In genomic region chr14:101325319-101325718, GRCh38 we compare ENCODE assay signal across 22 cellular contexts.
DNase-seq lines count a peak whose midpoint lies in the region; ATAC-seq, FAIRE-seq and TF ChIP-seq lines count a peak whose summit lies in the region.
"Had no signal": no experiment of that assay in that cellular context is flagged by ENCODE, and none has a peak within 500 bp of the region (broad histone marks: within the 10 kb centered on the region; RNA-seq: fewer than 3 reads in every experiment).

No MANE protein-coding gene starts in this region.

- H3K27ac Mint-ChIP-seq in activated naive CD4-positive, alpha-beta T cell treated with anti-CD3 and anti-CD28 coated beads, Interleukin-2, amount 50 U/mL, for 24 hours, result peak overlapping the region; percentile 51
- H3K27ac Mint-ChIP-seq: B cell; CD4-positive, alpha-beta T cell; CD8-positive, alpha-beta T cell had no signal

- H3K4me3 Mint-ChIP-seq in activated naive CD4-positive, alpha-beta T cell treated with anti-CD3 and anti-CD28 coated beads, Interleukin-2, amount 50 U/mL, for 24 hours, result no peak overlapping the region
- H3K4me3 Mint-ChIP-seq: B cell; CD4-positive, alpha-beta T cell; CD8-positive, alpha-beta T cell had no signal

- H3K9ac ChIP-seq in HepG2 (ENCODE audit: insufficient read depth, low read depth, low read length), result no peak overlapping the region
- H3K9ac ChIP-seq: BLaER1 treated with 17β-estradiol and CSF1 and Interleukin-3, amounts not matched to agents 10 nM and 100 nM had no signal

- peaks cover 10% of the 10 kb centered on the region for H3K9me3 Mint-ChIP-seq in activated naive CD4-positive, alpha-beta T cell treated with anti-CD3 and anti-CD28 coated beads, Interleukin-2, amount 50 U/mL, for 24 hours

- CTCF ChIA-PET in HepG2 (lab: Yijun Ruan, JAX; ENCODE audit: low intra/inter-chr PET ratio, low total read pairs), result no interaction called here

- POLR2A ChIA-PET in HepG2 (lab: Yijun Ruan, JAX), result no interaction called here

- no peak for TF ChIP-seq EP300 in HepG2 (IDR thresholded peaks at IDR 0.05; ENCODE audit: low read depth in 2 of 2, low read length in 2 of 2)
- no peak for TF ChIP-seq EP300 in HepG2 (CRISPR knock-in tag; IDR thresholded peaks at IDR 0.05; ENCODE audit: borderline replicate concordance)
- TF ChIP-seq EP300 in upper lobe of left lung (IDR thresholded peaks at IDR 0.05), result no peak

- H3K4me1 Mint-ChIP-seq in activated naive CD4-positive, alpha-beta T cell treated with anti-CD3 and anti-CD28 coated beads, Interleukin-2, amount 50 U/mL, for 24 hours, result no peaks in the 10 kb centered on the region
- H3K4me1 Mint-ChIP-seq: B cell had no signal

- no peaks in the 10 kb centered on the region for H4K20me1 ChIP-seq in HepG2 (ENCODE audit: insufficient read depth, low read length)
- H4K20me1 ChIP-seq: BLaER1 treated with 17β-estradiol and CSF1 and Interleukin-3, amounts not matched to agents 10 nM and 100 nM had no signal

- no peak for DNase-seq in activated naive CD4-positive, alpha-beta T cell treated with anti-CD3 and anti-CD28 coated beads, Interleukin-2, amount 50 U/mL, for 16 hours
- DNase-seq in HepG2 (ENCODE audit: low spot score) (no peak), right lobe of liver (no peak), anterior cingulate cortex (lab: John Stamatoyannopoulos, UW) (no peak), upper lobe of left lung (no peak)
- DNase-seq: AML-193; Caco-2; Calu3; CD4-positive, alpha-beta T cell; CD8-positive, alpha-beta T cell; DMS79 treated with DMSO at 0.1 percent for 48 hours; GF-D8 had no signal

- WGBS in HepG2 (ENCODE audit: low lambda C conversion rate), result 2% methylated on average over 4 of the region's 4 CpGs
- WGBS in right lobe of liver (ENCODE audit: insufficient coverage, low coverage, low lambda C conversion rate, missing lambda C conversion rate), result 30% methylated on average over 4 of the region's 4 CpGs
- WGBS in upper lobe of left lung, 2 donors, result 79 to 82% methylated on average over 4 of the region's 4 CpGs

- H3K4me1 ChIP-seq in HepG2 (ENCODE audit: insufficient read depth, low read length) (peaks cover 66% of the 10 kb centered on the region), right lobe of liver (peaks cover 0 to 37% (median 17%) of the 10 kb centered on the region in 4 donors), upper lobe of left lung (no peaks in the 10 kb centered on the region)
- H3K4me1 ChIP-seq: A549; BLaER1 treated with 17β-estradiol and CSF1 and Interleukin-3, amounts not matched to agents 10 nM and 100 nM had no signal

- no peak for TF ChIP-seq RAD21 in HepG2 (CRISPR knock-in tag; IDR thresholded peaks at IDR 0.05)

- in situ Hi-C loops in HepG2 (cut with HindIII; ENCODE audit: extremely low pct_ligation_motif_present, low pct_unique_long_range_greater_than_20kb), result no loop called here

- no peaks in the 10 kb centered on the region for H3K36me3 Mint-ChIP-seq in activated naive CD4-positive, alpha-beta T cell treated with anti-CD3 and anti-CD28 coated beads, Interleukin-2, amount 50 U/mL, for 24 hours
- H3K36me3 Mint-ChIP-seq: CD8-positive, alpha-beta T cell had no signal

- no peak overlapping the region for H2AFZ ChIP-seq in HepG2 (ENCODE audit: low read length)

- peaks cover 5% of the 10 kb centered on the region for H3K27me3 Mint-ChIP-seq in activated naive CD4-positive, alpha-beta T cell treated with anti-CD3 and anti-CD28 coated beads, Interleukin-2, amount 50 U/mL, for 24 hours
- H3K27me3 Mint-ChIP-seq: B cell had no signal

- ATAC-seq in HepG2, result no peak; the same call in 2 of the 3 replicates
- peak in 3 of 4 donors; percentile 36 to 52 (median 50) for ATAC-seq in right lobe of liver
- no peak for ATAC-seq in upper lobe of left lung (ENCODE audit: low FRiP score in 2 of 2)
- ATAC-seq: A549; CD8-positive, alpha-beta T cell had no signal

- intact Hi-C loops in HepG2 (cut with micrococcal nuclease; ENCODE audit: unreplicated experiment), result no loop called here
- intact Hi-C loops in right lobe of liver (cut with DNase I), result no loop called here

- H3K79me2 ChIP-seq in HepG2 (ENCODE audit: insufficient read depth, low read length), result no peaks in the 10 kb centered on the region

- TF ChIP-seq POLR2A in HepG2 (IDR thresholded peaks at IDR 0.05; ENCODE audit: insufficient read depth in 1 of 2, low read depth in 2 of 2, low read length in 2 of 2) (no peak), right lobe of liver (IDR thresholded peaks at IDR 0.05) (no peak), upper lobe of left lung (IDR thresholded peaks at IDR 0.05) (no peak)

- H3K36me3 ChIP-seq in HepG2 (replicated peaks in 1 of 2; ENCODE audit: control insufficient read depth in 1 of 2, insufficient read depth in 2 of 2, low read length in 2 of 2) (no peaks in the 10 kb centered on the region), right lobe of liver (no peaks in the 10 kb centered on the region), upper lobe of left lung (no peaks in the 10 kb centered on the region)
- H3K36me3 ChIP-seq: BLaER1 treated with 17β-estradiol and CSF1 and Interleukin-3, amounts not matched to agents 10 nM and 100 nM had no signal

- H3K27ac ChIP-seq in HepG2 (ENCODE audit: extremely low read length, insufficient read depth, low read length) (no peak overlapping the region), right lobe of liver (no peak overlapping the region), upper lobe of left lung (no peak overlapping the region)
- H3K27ac ChIP-seq: 22Rv1; A549; BLaER1 treated with 17β-estradiol and CSF1 and Interleukin-3, amounts not matched to agents 10 nM and 100 nM; C4-2B had no signal

- H3K27me3 ChIP-seq in HepG2 (ENCODE audit: control insufficient read depth in 1 of 2, insufficient read depth in 2 of 2, low read length in 2 of 2), result no peaks in the 10 kb centered on the region; a peak in 1 of 5 replicates
- no peaks in the 10 kb centered on the region for H3K27me3 ChIP-seq in right lobe of liver
- no peaks in the 10 kb centered on the region for H3K27me3 ChIP-seq in upper lobe of left lung
- H3K27me3 ChIP-seq: BLaER1 treated with 17β-estradiol and CSF1 and Interleukin-3, amounts not matched to agents 10 nM and 100 nM had no signal

- no TSS peak for BruUV-seq in HepG2 (replicated peaks; lab: Mats Ljungman, UMichigan)

- H3K9me3 ChIP-seq in HepG2 (ENCODE audit: low read length) (peaks cover 16% of the 10 kb centered on the region), right lobe of liver (no peaks in the 10 kb centered on the region), upper lobe of left lung (peaks cover 0 to 20% (median 6%) of the 10 kb centered on the region in 4 donors)

- H3K4me3 ChIP-seq in HepG2 (replicated peaks in 1 of 3; ENCODE audit: insufficient read depth in 1 of 3, low read depth in 2 of 3, low read length in 3 of 3) (no peak overlapping the region), right lobe of liver (no peak overlapping the region), upper lobe of left lung (no peak overlapping the region)
- H3K4me3 ChIP-seq: A549; BLaER1 treated with 17β-estradiol and CSF1 and Interleukin-3, amounts not matched to agents 10 nM and 100 nM had no signal

- FAIRE-seq in HepG2 (lab: Jason Lieb, UNC), result no peak
- FAIRE-seq: A549, D721Med, G401.6, GM12891, GM19239 had no signal

- 0 out of 2 replicates have a peak overlapping the region, but pooled peaks have one; percentile 1 for H3K4me2 ChIP-seq in HepG2 (ENCODE audit: low read depth, low read length)
- H3K4me2 ChIP-seq: A549; BLaER1 treated with 17β-estradiol and CSF1 and Interleukin-3, amounts not matched to agents 10 nM and 100 nM had no signal

- TF ChIP-seq CTCF in HepG2 (CRISPR knock-in tag; IDR thresholded peaks at IDR 0.05) (no peak), right lobe of liver (IDR thresholded peaks at IDR 0.05) (no peak), upper lobe of left lung (IDR thresholded peaks at IDR 0.05) (no peak)

TF ChIP-seq in HepG2, 621 proteins besides CTCF, POLR2A, EP300 and RAD21 (continues in another document):
- TF ChIP-seq ARID5B (CRISPR knock-in tag; IDR thresholded peaks at IDR 0.05), result peak; percentile 45; the same call in 1 of the 2 replicates
- TF ChIP-seq ZNF446 (CRISPR knock-in tag; IDR thresholded peaks at IDR 0.05), result no peak
- no peak for TF ChIP-seq ELF4 (CRISPR knock-in tag; IDR thresholded peaks at IDR 0.05; ENCODE audit: borderline replicate concordance)
- TF ChIP-seq RCOR2 (CRISPR knock-in tag; IDR thresholded peaks at IDR 0.05), result no peak
- TF ChIP-seq MTF2 (CRISPR knock-in tag; IDR thresholded peaks at IDR 0.05; ENCODE audit: borderline replicate concordance), result no peak
- no peak for TF ChIP-seq HNRNPK (IDR thresholded peaks at IDR 0.05; ENCODE audit: low read depth, low read length, poor library complexity, severe bottlenecking)
- 0 out of 2 replicates have a peak, but pooled peaks have one; percentile 27 for TF ChIP-seq FOXK1 (CRISPR knock-in tag; IDR thresholded peaks at IDR 0.05; ENCODE audit: borderline replicate concordance, low read depth)
- TF ChIP-seq ZNF17 (CRISPR knock-in tag; IDR thresholded peaks at IDR 0.05), result no peak
- TF ChIP-seq SAP130 (CRISPR knock-in tag; IDR thresholded peaks at IDR 0.05; ENCODE audit: low read depth), result peak; percentile 17; the same call in 1 of the 2 replicates
- TF ChIP-seq GTF3A (CRISPR knock-in tag; conservative IDR thresholded peaks at IDR 0.05), result no peak

Comparison
In these comparisons a context has a peak if more than half of its experiments do, and no peak if none do; other contexts are left out.
1. ATAC-seq: peak in right lobe of liver (3 of 4); none in HepG2 (single experiment) and upper lobe of left lung (0 of 2).